Comparison of ENCODE assay signal across 8 cellular contexts in genomic region chr3:120284702-120285507, GRCh38. TPM values are rescaled to one million over a fixed set of nuclear protein-coding genes. Genes with fewer than 3 reads are reported as not detected.
DNase-seq lines count a peak whose midpoint lies in the region; ATAC-seq and TF ChIP-seq lines count a peak whose summit lies in the region.

Gene GPR156, minus strand, starts transcription at chr3:120285222. Its CDS starts 41,124 bp downstream, at chr3:120244098.

- H3K4me1 ChIP-seq in right atrium auricular region (peaks cover 0 to 5% of the 10 kb centered on the region in 2 donors), skeletal muscle satellite cell (ENCODE audit: control insufficient read depth, insufficient read depth, low read length) (peaks cover 4% of the 10 kb centered on the region)

- peak within 1 kb of the TSS; percentile 46 for H3K9ac ChIP-seq in skeletal muscle satellite cell (ENCODE audit: low read depth, low read length)

- no peak within 1 kb of the TSS for H3K27ac ChIP-seq in right atrium auricular region

- H3K4me1 Mint-ChIP-seq in WTC11, result peaks cover 14% of the 10 kb centered on the region

- peak within 1 kb of the TSS; percentile 41 to 56 for H3K4me3 ChIP-seq in right atrium auricular region
- H3K4me3 ChIP-seq in skeletal muscle satellite cell (ENCODE audit: low read length), result peak within 1 kb of the TSS; percentile 71

- no peaks in the 10 kb centered on the region for H3K36me3 ChIP-seq in right atrium auricular region
- no peaks in the 10 kb centered on the region for H3K36me3 ChIP-seq in skeletal muscle satellite cell (ENCODE audit: insufficient read depth, low read length)

- CTCF ChIA-PET in WTC11 (lab: Charles Lee), result interaction anchor here (0.6 to 2.0 kb wide), 2 partner anchors 21 to 132 kb away, joined by 4 to 9 read pairs; no protein-coding TSS in a partner anchor

- peaks cover 6% of the 10 kb centered on the region for H3K9me3 Mint-ChIP-seq in WTC11

- POLR2A ChIA-PET in WTC11 (lab: Charles Lee), result interaction anchor here (0.9 kb wide), 1 partner anchor 107 kb away, joined by 3 read pairs; no protein-coding TSS in a partner anchor

- peaks cover 55% of the 10 kb centered on the region for H3K27me3 Mint-ChIP-seq in WTC11 (ENCODE audit: low read depth)

- H3K4me2 ChIP-seq in skeletal muscle satellite cell (ENCODE audit: low read length), result peak within 1 kb of the TSS; percentile 76

- peak; percentile 84 for ATAC-seq in WTC11
- no peak for ATAC-seq in HG02798 (IDR thresholded peaks at IDR 0.05; ENCODE audit: poor library complexity, unreplicated experiment)

- TF ChIP-seq CTCF in WTC11 (IDR thresholded peaks at IDR 0.05), result no peak
- no peak for TF ChIP-seq CTCF in right atrium auricular region (IDR thresholded peaks at IDR 0.05)

- H3K36me3 Mint-ChIP-seq in WTC11, result no peaks in the 10 kb centered on the region

- H3K27me3 ChIP-seq in right atrium auricular region, result no peaks in the 10 kb centered on the region
- peaks cover 36% of the 10 kb centered on the region for H3K27me3 ChIP-seq in skeletal muscle satellite cell (ENCODE audit: control insufficient read depth, insufficient read depth, low read length)

- H3K4me3 Mint-ChIP-seq in WTC11, result peak within 1 kb of the TSS; percentile 63

- H3K27ac Mint-ChIP-seq in WTC11, result no peak within 1 kb of the TSS

- DNase-seq in DMS53 (lab: John Stamatoyannopoulos, UW) (peak; percentile 46), DMS53 treated with DMSO at 0.1 percent for 48 hours (lab: John Stamatoyannopoulos, UW; ENCODE audit: unreplicated experiment) (no peak), WTC11 (ENCODE audit: low spot score) (peak; percentile 47), right atrium auricular region (ENCODE audit: low spot score) (no peak), NCI-H1694 treated with DMSO at 0.1 percent for 48 hours (lab: John Stamatoyannopoulos, UW) (no peak)
- DNase-seq in central memory CD4-positive, alpha-beta T cell, result no peak

- H3K9me3 ChIP-seq in right atrium auricular region (no peaks in the 10 kb centered on the region), skeletal muscle satellite cell (replicated peaks; ENCODE audit: low read length) (no peaks in the 10 kb centered on the region)

TF ChIP-seq in WTC11, 78 proteins besides CTCF, POLR2A, EP300 and RAD21 (continues in another document):
- TF ChIP-seq ELF4 (CRISPR knock-in tag; IDR thresholded peaks at IDR 0.05; ENCODE audit: low read depth) (peak; percentile 86; the same call in 1 of the 2 replicates), ZNF263 (CRISPR knock-in tag; IDR thresholded peaks at IDR 0.05; ENCODE audit: low read depth) (peak; percentile 50; the same call in 1 of the 2 replicates), GTF2I (CRISPR knock-in tag; conservative IDR thresholded peaks at IDR 0.05) (no peak), MAX (CRISPR knock-in tag; IDR thresholded peaks at IDR 0.05) (peak; percentile 89; the same call in 1 of the 2 replicates), SMAD4 (CRISPR knock-in tag; IDR thresholded peaks at IDR 0.05) (0 out of 2 replicates have a peak, but pooled peaks have one; percentile 51), ETV6 (CRISPR knock-in tag; IDR thresholded peaks at IDR 0.05) (no peak; the same call in 1 of the 2 replicates), ZBTB21 (CRISPR knock-in tag; IDR thresholded peaks at IDR 0.05; ENCODE audit: borderline replicate concordance) (0 out of 2 replicates have a peak, but pooled peaks have one; percentile 36), FOXJ3 (CRISPR knock-in tag; IDR thresholded peaks at IDR 0.05; ENCODE audit: borderline replicate concordance) (no peak), GRHL2 (CRISPR knock-in tag; IDR thresholded peaks at IDR 0.05; ENCODE audit: insufficient replicate concordance, severe bottlenecking) (no peak), JUN (CRISPR knock-in tag; IDR thresholded peaks at IDR 0.05) (peak; percentile 85), KAT7 (CRISPR knock-in tag; IDR thresholded peaks at IDR 0.05; ENCODE audit: borderline replicate concordance) (peak; percentile 67; the same call in 1 of the 2 replicates), HMGXB4 (CRISPR knock-in tag; IDR thresholded peaks at IDR 0.05) (peak; percentile 40; the same call in 1 of the 2 replicates), FOXK1 (CRISPR knock-in tag; IDR thresholded peaks at IDR 0.05) (peak; percentile 36; the same call in 1 of the 2 replicates), NR1H2 (CRISPR knock-in tag; IDR thresholded peaks at IDR 0.05) (no peak)
- TF ChIP-seq, protein P1, sequence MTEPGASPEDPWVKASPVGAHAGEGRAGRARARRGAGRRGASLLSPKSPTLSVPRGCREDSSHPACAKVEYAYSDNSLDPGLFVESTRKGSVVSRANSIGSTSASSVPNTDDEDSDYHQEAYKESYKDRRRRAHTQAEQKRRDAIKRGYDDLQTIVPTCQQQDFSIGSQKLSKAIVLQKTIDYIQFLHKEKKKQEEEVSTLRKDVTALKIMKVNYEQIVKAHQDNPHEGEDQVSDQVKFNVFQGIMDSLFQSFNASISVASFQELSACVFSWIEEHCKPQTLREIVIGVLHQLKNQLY (CRISPR knock-in tag; IDR thresholded peaks at IDR 0.05), result no peak
- TF ChIP-seq, protein P2, sequence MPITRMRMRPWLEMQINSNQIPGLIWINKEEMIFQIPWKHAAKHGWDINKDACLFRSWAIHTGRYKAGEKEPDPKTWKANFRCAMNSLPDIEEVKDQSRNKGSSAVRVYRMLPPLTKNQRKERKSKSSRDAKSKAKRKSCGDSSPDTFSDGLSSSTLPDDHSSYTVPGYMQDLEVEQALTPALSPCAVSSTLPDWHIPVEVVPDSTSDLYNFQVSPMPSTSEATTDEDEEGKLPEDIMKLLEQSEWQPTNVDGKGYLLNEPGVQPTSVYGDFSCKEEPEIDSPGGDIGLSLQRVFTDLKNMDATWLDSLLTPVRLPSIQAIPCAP (CRISPR knock-in tag; IDR thresholded peaks at IDR 0.05), result no peak
- TF ChIP-seq, protein P3, sequence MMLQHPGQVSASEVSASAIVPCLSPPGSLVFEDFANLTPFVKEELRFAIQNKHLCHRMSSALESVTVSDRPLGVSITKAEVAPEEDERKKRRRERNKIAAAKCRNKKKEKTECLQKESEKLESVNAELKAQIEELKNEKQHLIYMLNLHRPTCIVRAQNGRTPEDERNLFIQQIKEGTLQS (CRISPR knock-in tag; conservative IDR thresholded peaks at IDR 0.05), result no peak
- TF ChIP-seq, protein P4, sequence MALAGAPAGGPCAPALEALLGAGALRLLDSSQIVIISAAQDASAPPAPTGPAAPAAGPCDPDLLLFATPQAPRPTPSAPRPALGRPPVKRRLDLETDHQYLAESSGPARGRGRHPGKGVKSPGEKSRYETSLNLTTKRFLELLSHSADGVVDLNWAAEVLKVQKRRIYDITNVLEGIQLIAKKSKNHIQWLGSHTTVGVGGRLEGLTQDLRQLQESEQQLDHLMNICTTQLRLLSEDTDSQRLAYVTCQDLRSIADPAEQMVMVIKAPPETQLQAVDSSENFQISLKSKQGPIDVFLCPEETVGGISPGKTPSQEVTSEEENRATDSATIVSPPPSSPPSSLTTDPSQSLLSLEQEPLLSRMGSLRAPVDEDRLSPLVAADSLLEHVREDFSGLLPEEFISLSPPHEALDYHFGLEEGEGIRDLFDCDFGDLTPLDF (CRISPR knock-in tag; IDR thresholded peaks at IDR 0.05), result peak; percentile 84; the same call in 1 of the 2 replicates

RNA-seq across cellular contexts. Expression of gene GPR156, which starts in this region (rescaled TPM):
- total RNA-seq in WTC11 (2021) (0.72 to 1.8 TPM (median 1.5 TPM) in 3 replicates), right atrium auricular region (under 1 TPM; 0.35 to 0.74 TPM)
- 0.66 and 0.76 TPM in 2 replicates for total RNA-seq in skeletal muscle satellite cell (2012; rRNA removed)

Comparison
In these comparisons a context has a peak if more than half of its experiments do, and no peak if none do; other contexts are left out.
1. DNase-seq: peak in DMS53 (single experiment) and WTC11 (single experiment); none in DMS53 treated with DMSO at 0.1 percent for 48 hours (single experiment), right atrium auricular region (single experiment), NCI-H1694 treated with DMSO at 0.1 percent for 48 hours (single experiment) and central memory CD4-positive, alpha-beta T cell (single experiment).